In genomic region chr7:92135490-92135889, GRCh38 we compare ENCODE assay signal across 8 cellular contexts. TPM values are rescaled to one million over a fixed set of nuclear protein-coding genes. Genes with fewer than 3 reads are reported as not detected.
A peak's percentile ranks its signal among the peaks of the same experiment; 100 is the strongest.
DNase-seq lines count a peak whose midpoint lies in the region; ATAC-seq and TF ChIP-seq lines count a peak whose summit lies in the region.

No MANE protein-coding gene starts in this region.

- peaks cover 21% of the 10 kb centered on the region for H3K36me3 Mint-ChIP-seq in activated naive CD4-positive, alpha-beta T cell treated with anti-CD3 and anti-CD28 coated beads, Interleukin-2, amount 10 ng/mL, durations not matched to agents 7 days and 5 days

- H3K27ac ChIP-seq in ascending aorta (peak overlapping the region; percentile 92 to 93), right lobe of liver (peak overlapping the region; percentile 97 to 100 (median 98)), upper lobe of left lung (peak overlapping the region; percentile 90 to 97 (median 94))

- H3K27ac Mint-ChIP-seq in activated naive CD4-positive, alpha-beta T cell treated with anti-CD3 and anti-CD28 coated beads, Interleukin-2, amount 10 ng/mL, durations not matched to agents 7 days and 5 days = peak overlapping the region; percentile 99

- CTCF ChIA-PET in activated naive CD4-positive, alpha-beta T cell treated with anti-CD3 and anti-CD28 coated beads, Interleukin-2, amount 10 ng/mL, durations not matched to agents 7 days and 5 days (lab: Charles Lee) = no interaction called here

- H3K9me3 Mint-ChIP-seq in activated naive CD4-positive, alpha-beta T cell treated with anti-CD3 and anti-CD28 coated beads, Interleukin-2, amount 10 ng/mL, durations not matched to agents 7 days and 5 days = peaks cover 3% of the 10 kb centered on the region

- TF ChIP-seq POLR2A in right lobe of liver (IDR thresholded peaks at IDR 0.05) (no peak), upper lobe of left lung (IDR thresholded peaks at IDR 0.05) (no peak)

- H3K9me3 ChIP-seq in ascending aorta (no peaks in the 10 kb centered on the region), right lobe of liver (no peaks in the 10 kb centered on the region), upper lobe of left lung (no peaks in the 10 kb centered on the region)

- ATAC-seq in right lobe of liver = no peak
- no peak for ATAC-seq in upper lobe of left lung (ENCODE audit: low FRiP score in 2 of 2)
- ATAC-seq in HG03432 (IDR thresholded peaks at IDR 0.05; ENCODE audit: unreplicated experiment) = no peak

- peaks cover 0 to 10% of the 10 kb centered on the region in 2 donors for H3K4me1 ChIP-seq in ascending aorta
- H3K4me1 ChIP-seq in right lobe of liver = peaks cover 0 to 14% (median 0%) of the 10 kb centered on the region in 4 donors
- H3K4me1 ChIP-seq in upper lobe of left lung = peaks cover 16 to 29% (median 17%) of the 10 kb centered on the region in 4 donors

- H3K4me3 ChIP-seq in ascending aorta = peak overlapping the region; percentile 67 to 88
- H3K4me3 ChIP-seq in right lobe of liver = peak overlapping the region; percentile 90 to 99 (median 94)
- peak overlapping the region in 3 of 4 donors; percentile 80 to 95 (median 93) for H3K4me3 ChIP-seq in upper lobe of left lung

- peak overlapping the region; percentile 96 for H3K4me3 Mint-ChIP-seq in activated naive CD4-positive, alpha-beta T cell treated with anti-CD3 and anti-CD28 coated beads, Interleukin-2, amount 10 ng/mL, durations not matched to agents 7 days and 5 days

- H3K4me1 Mint-ChIP-seq in activated naive CD4-positive, alpha-beta T cell treated with anti-CD3 and anti-CD28 coated beads, Interleukin-2, amount 10 ng/mL, durations not matched to agents 7 days and 5 days = peaks cover 49% of the 10 kb centered on the region

- no peak for TF ChIP-seq EP300 in upper lobe of left lung (IDR thresholded peaks at IDR 0.05)

- peaks cover 12% of the 10 kb centered on the region for H3K27me3 Mint-ChIP-seq in activated naive CD4-positive, alpha-beta T cell treated with anti-CD3 and anti-CD28 coated beads, Interleukin-2, amount 10 ng/mL, durations not matched to agents 7 days and 5 days

- DNase-seq in activated naive CD4-positive, alpha-beta T cell treated with anti-CD3 and anti-CD28 coated beads, Interleukin-2, amount 10 ng/mL, durations not matched to agents 7 days and 5 days = no peak
- no peak for DNase-seq in activated naive CD4-positive, alpha-beta T cell treated with anti-CD3 and anti-CD28 coated beads, Interleukin-2, amount 50 U/mL, for 16 hours
- DNase-seq in ascending aorta (ENCODE audit: low spot score in 2 of 2) (no peak), right lobe of liver (no peak), upper lobe of left lung (no peak), NCI-H526 treated with DMSO at 0.1 percent for 48 hours (lab: John Stamatoyannopoulos, UW) (no peak), NCI-H1930 (lab: John Stamatoyannopoulos, UW) (no peak)

- intact Hi-C loops in ascending aorta (cut with DNase I) = loop anchor here (2.0 kb wide), 4 partner anchors 43 to 871 kb away; partner anchors contain the start of genes AKAP9, FZD1, LRRD1 and PEX1
- intact Hi-C loops in right lobe of liver (cut with DNase I) = no loop called here

- H3K36me3 ChIP-seq in ascending aorta = peaks cover 0 to 7% of the 10 kb centered on the region in 2 donors
- H3K36me3 ChIP-seq in right lobe of liver = peaks cover 0 to 4% (median 0%) of the 10 kb centered on the region in 4 donors
- peaks cover 0 to 5% (median under 1%) of the 10 kb centered on the region in 4 donors for H3K36me3 ChIP-seq in upper lobe of left lung

- WGBS in right lobe of liver (ENCODE audit: insufficient coverage, low coverage, low lambda C conversion rate, missing lambda C conversion rate) = 44% methylated on average over 6 of the region's 7 CpGs
- WGBS in upper lobe of left lung, 2 donors = 55 to 66% methylated on average over 7 of the region's 7 CpGs

- H3K27me3 ChIP-seq in ascending aorta (no peaks in the 10 kb centered on the region), right lobe of liver (no peaks in the 10 kb centered on the region), upper lobe of left lung (no peaks in the 10 kb centered on the region)

- TF ChIP-seq CTCF in ascending aorta (IDR thresholded peaks at IDR 0.05) = no peak
- no peak for TF ChIP-seq CTCF in right lobe of liver (IDR thresholded peaks at IDR 0.05)
- no peak for TF ChIP-seq CTCF in upper lobe of left lung (IDR thresholded peaks at IDR 0.05)

RNA-seq across cellular contexts. Expression of gene CYP51A1, which starts 1.2 kb away (rescaled TPM):
- 19.9 TPM for total RNA-seq in ascending aorta
- 100 to 1,000 TPM in 2 of 6 experiments, 10 to 100 TPM in 4; 35.9 to 144 (median 85.3) TPM for total RNA-seq in right lobe of liver
- total RNA-seq in upper lobe of left lung = 100 to 1,000 TPM in 4 of 6 donors, 10 to 100 TPM in 2; 26.2 to 213 (median 148) TPM

RNA-seq across cellular contexts. Expression of gene LRRD1, which starts 43.5 kb away (rescaled TPM):
- total RNA-seq in ascending aorta = not detected
- not detected for total RNA-seq in right lobe of liver
- total RNA-seq in upper lobe of left lung = under 1 TPM in 1 of 6 donors, not detected in 5; 0.20 TPM
